Comparison of ENCODE assay signal across 1 cellular context in the genomic region with DNA sequence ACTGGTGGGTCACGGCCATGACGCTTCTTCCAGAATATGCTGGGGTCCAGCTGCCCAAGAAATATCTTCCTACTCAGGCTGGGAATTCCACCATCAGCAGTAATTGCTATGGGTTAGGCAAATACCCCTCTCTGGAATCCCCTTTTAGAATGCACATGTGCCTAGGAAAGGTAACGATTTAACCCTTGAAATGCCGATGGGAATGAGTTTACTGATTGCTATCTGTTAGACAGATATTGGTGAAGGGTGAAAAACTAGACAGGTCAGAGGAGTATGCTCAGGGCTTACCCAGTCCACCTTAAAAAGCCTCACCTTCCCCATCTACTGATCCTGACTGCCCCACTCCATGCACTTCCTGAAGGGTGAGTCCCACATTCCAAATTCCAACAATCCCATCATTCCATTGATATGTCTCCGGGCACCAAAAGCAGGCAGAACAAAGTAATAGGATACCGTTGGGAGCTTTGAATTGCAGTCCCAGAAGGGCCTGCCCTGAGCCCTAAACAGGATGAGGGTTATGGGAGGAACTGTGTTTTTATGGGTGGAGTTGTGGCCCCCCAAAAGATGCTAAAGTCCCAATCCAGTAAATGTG.
TF ChIP-seq lines count a peak whose summit lies in the region.

No MANE protein-coding gene starts in this region.

TF ChIP-seq in H1, 55 proteins besides CTCF, POLR2A, EP300 and RAD21:
- TF ChIP-seq RNF2 (IDR thresholded peaks at IDR 0.05; ENCODE audit: borderline replicate concordance, low read depth, low read length, missing control alignments, poor library complexity, severe bottlenecking) (no peak), TBP (IDR thresholded peaks at IDR 0.05; ENCODE audit: low read depth, low read length) (no peak), RXRA (IDR thresholded peaks at IDR 0.05; ENCODE audit: insufficient read depth, low read depth, low read length) (no peak), SIX5 (IDR thresholded peaks at IDR 0.05; ENCODE audit: low read depth, low read length) (no peak), SP4 (IDR thresholded peaks at IDR 0.05; ENCODE audit: low read length) (no peak), KDM4A (IDR thresholded peaks at IDR 0.05; ENCODE audit: low read depth, low read length, severe bottlenecking) (no peak), CBX8 (IDR thresholded peaks at IDR 0.05; ENCODE audit: borderline replicate concordance, low read depth, low read length) (no peak), CBX5 (IDR thresholded peaks at IDR 0.05; ENCODE audit: low read depth, low read length) (no peak), GABPA (IDR thresholded peaks at IDR 0.05; ENCODE audit: borderline replicate concordance, insufficient read depth, low read length) (no peak), HDAC6 (IDR thresholded peaks at IDR 0.05; ENCODE audit: low read depth, low read length) (no peak), SIN3A (conservative IDR thresholded peaks at IDR 0.05 in 1 of 2, IDR thresholded peaks at IDR 0.05 in 1 of 2; ENCODE audit: low read depth in 1 of 2, low read length in 2 of 2) (no peak), JUN (IDR thresholded peaks at IDR 0.05; ENCODE audit: low read depth, low read length) (no peak), PHF8 (conservative IDR thresholded peaks at IDR 0.05; ENCODE audit: low read depth, low read length) (no peak), CHD1 (IDR thresholded peaks at IDR 0.05; ENCODE audit: low read depth, low read length) (no peak), POU5F1 (IDR thresholded peaks at IDR 0.05; ENCODE audit: low read depth, low read length) (no peak), TEAD4 (IDR thresholded peaks at IDR 0.05; ENCODE audit: low read depth, low read length) (no peak), CTBP2 (IDR thresholded peaks at IDR 0.05; ENCODE audit: borderline replicate concordance, insufficient read depth, insufficient read length, low read length) (no peak)
- TF ChIP-seq, protein P1, sequence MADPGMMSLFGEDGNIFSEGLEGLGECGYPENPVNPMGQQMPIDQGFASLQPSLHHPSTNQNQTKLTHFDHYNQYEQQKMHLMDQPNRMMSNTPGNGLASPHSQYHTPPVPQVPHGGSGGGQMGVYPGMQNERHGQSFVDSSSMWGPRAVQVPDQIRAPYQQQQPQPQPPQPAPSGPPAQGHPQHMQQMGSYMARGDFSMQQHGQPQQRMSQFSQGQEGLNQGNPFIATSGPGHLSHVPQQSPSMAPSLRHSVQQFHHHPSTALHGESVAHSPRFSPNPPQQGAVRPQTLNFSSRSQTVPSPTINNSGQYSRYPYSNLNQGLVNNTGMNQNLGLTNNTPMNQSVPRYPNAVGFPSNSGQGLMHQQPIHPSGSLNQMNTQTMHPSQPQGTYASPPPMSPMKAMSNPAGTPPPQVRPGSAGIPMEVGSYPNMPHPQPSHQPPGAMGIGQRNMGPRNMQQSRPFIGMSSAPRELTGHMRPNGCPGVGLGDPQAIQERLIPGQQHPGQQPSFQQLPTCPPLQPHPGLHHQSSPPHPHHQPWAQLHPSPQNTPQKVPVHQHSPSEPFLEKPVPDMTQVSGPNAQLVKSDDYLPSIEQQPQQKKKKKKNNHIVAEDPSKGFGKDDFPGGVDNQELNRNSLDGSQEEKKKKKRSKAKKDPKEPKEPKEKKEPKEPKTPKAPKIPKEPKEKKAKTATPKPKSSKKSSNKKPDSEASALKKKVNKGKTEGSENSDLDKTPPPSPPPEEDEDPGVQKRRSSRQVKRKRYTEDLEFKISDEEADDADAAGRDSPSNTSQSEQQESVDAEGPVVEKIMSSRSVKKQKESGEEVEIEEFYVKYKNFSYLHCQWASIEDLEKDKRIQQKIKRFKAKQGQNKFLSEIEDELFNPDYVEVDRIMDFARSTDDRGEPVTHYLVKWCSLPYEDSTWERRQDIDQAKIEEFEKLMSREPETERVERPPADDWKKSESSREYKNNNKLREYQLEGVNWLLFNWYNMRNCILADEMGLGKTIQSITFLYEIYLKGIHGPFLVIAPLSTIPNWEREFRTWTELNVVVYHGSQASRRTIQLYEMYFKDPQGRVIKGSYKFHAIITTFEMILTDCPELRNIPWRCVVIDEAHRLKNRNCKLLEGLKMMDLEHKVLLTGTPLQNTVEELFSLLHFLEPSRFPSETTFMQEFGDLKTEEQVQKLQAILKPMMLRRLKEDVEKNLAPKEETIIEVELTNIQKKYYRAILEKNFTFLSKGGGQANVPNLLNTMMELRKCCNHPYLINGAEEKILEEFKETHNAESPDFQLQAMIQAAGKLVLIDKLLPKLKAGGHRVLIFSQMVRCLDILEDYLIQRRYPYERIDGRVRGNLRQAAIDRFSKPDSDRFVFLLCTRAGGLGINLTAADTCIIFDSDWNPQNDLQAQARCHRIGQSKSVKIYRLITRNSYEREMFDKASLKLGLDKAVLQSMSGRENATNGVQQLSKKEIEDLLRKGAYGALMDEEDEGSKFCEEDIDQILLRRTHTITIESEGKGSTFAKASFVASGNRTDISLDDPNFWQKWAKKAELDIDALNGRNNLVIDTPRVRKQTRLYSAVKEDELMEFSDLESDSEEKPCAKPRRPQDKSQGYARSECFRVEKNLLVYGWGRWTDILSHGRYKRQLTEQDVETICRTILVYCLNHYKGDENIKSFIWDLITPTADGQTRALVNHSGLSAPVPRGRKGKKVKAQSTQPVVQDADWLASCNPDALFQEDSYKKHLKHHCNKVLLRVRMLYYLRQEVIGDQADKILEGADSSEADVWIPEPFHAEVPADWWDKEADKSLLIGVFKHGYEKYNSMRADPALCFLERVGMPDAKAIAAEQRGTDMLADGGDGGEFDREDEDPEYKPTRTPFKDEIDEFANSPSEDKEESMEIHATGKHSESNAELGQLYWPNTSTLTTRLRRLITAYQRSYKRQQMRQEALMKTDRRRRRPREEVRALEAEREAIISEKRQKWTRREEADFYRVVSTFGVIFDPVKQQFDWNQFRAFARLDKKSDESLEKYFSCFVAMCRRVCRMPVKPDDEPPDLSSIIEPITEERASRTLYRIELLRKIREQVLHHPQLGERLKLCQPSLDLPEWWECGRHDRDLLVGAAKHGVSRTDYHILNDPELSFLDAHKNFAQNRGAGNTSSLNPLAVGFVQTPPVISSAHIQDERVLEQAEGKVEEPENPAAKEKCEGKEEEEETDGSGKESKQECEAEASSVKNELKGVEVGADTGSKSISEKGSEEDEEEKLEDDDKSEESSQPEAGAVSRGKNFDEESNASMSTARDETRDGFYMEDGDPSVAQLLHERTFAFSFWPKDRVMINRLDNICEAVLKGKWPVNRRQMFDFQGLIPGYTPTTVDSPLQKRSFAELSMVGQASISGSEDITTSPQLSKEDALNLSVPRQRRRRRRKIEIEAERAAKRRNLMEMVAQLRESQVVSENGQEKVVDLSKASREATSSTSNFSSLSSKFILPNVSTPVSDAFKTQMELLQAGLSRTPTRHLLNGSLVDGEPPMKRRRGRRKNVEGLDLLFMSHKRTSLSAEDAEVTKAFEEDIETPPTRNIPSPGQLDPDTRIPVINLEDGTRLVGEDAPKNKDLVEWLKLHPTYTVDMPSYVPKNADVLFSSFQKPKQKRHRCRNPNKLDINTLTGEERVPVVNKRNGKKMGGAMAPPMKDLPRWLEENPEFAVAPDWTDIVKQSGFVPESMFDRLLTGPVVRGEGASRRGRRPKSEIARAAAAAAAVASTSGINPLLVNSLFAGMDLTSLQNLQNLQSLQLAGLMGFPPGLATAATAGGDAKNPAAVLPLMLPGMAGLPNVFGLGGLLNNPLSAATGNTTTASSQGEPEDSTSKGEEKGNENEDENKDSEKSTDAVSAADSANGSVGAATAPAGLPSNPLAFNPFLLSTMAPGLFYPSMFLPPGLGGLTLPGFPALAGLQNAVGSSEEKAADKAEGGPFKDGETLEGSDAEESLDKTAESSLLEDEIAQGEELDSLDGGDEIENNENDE (IDR thresholded peaks at IDR 0.05; ENCODE audit: insufficient replicate concordance, low read length) = no peak
